1 cellular context compared by ENCODE assay signal in the genomic region with DNA sequence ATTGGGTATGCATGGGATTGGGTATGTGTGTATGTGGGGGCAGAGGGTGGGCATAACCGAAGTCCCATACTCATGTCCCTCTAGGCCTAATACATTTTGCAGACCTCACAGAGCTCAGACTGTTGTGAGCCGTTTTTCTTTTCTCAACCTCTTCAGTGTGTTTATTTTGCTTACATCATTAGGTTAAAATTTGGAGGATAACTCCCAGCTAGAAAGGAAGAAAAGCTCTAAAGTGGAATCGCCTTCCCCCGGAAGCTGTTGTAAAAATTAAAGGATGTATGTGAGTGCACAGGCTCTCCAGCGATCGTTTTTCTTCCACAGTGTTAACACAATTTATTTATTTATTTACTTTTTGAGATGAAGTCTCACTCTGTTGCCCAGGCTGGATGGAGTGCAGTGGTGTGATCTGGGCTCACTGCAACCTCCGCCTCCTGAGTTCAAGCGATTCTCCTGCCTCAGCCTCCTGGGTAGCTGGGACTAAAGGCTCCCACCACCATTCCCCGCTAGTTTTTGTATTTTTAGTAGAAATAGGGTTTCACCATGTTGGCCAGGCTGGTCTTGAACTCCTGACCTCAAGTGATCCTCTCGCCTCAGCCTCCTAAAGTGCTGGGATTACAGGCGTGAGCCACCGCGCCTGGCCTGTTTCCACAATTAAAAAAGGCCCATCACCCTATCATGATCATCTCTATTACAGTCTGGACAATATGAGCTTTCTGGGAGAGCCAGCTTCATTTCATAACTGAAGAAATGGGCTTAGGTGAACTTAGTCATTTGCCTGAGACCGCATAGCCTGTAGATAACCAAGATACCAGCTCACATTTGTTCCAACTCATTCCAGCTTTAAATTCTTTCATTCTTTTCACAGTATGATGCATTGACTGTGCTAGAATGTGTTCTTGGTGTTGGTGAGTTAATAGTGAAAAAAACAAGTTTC.
TF ChIP-seq lines count a peak whose summit lies in the region.

No MANE protein-coding gene starts in this region.

TF ChIP-seq in IMR-90, 13 proteins besides CTCF, POLR2A, EP300 and RAD21:
- TF ChIP-seq MAZ (IDR thresholded peaks at IDR 0.05; ENCODE audit: borderline replicate concordance, low read depth, low read length) (no peak), CEBPB (IDR thresholded peaks at IDR 0.05; ENCODE audit: low read depth, low read length) (no peak), RFX5 (IDR thresholded peaks at IDR 0.05; ENCODE audit: low read depth, low read length) (no peak), SMC3 (IDR thresholded peaks at IDR 0.05; ENCODE audit: low read depth, low read length) (no peak), FOS (IDR thresholded peaks at IDR 0.05; ENCODE audit: low read depth, low read length) (no peak), MXI1 (IDR thresholded peaks at IDR 0.05; ENCODE audit: borderline replicate concordance, low read depth, low read length) (no peak), MAFK (IDR thresholded peaks at IDR 0.05; ENCODE audit: low read depth, low read length) (no peak), CHD1 (IDR thresholded peaks at IDR 0.05; ENCODE audit: low read depth, low read length) (no peak), NFE2L2 (IDR thresholded peaks at IDR 0.05; ENCODE audit: low read depth, low read length) (no peak), BHLHE40 (IDR thresholded peaks at IDR 0.05; ENCODE audit: low read depth, low read length) (no peak), RCOR1 (IDR thresholded peaks at IDR 0.05; ENCODE audit: insufficient replicate concordance, low read length) (no peak)
- TF ChIP-seq, protein P1, sequence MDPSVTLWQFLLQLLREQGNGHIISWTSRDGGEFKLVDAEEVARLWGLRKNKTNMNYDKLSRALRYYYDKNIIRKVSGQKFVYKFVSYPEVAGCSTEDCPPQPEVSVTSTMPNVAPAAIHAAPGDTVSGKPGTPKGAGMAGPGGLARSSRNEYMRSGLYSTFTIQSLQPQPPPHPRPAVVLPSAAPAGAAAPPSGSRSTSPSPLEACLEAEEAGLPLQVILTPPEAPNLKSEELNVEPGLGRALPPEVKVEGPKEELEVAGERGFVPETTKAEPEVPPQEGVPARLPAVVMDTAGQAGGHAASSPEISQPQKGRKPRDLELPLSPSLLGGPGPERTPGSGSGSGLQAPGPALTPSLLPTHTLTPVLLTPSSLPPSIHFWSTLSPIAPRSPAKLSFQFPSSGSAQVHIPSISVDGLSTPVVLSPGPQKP (IDR thresholded peaks at IDR 0.05; ENCODE audit: borderline replicate concordance, low read depth, low read length): no peak
- TF ChIP-seq, protein P2, sequence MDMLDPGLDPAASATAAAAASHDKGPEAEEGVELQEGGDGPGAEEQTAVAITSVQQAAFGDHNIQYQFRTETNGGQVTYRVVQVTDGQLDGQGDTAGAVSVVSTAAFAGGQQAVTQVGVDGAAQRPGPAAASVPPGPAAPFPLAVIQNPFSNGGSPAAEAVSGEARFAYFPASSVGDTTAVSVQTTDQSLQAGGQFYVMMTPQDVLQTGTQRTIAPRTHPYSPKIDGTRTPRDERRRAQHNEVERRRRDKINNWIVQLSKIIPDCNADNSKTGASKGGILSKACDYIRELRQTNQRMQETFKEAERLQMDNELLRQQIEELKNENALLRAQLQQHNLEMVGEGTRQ (IDR thresholded peaks at IDR 0.05; ENCODE audit: low read depth, low read length): no peak
